Comparison of ENCODE assay signal across 5 cellular contexts in the genomic region with DNA sequence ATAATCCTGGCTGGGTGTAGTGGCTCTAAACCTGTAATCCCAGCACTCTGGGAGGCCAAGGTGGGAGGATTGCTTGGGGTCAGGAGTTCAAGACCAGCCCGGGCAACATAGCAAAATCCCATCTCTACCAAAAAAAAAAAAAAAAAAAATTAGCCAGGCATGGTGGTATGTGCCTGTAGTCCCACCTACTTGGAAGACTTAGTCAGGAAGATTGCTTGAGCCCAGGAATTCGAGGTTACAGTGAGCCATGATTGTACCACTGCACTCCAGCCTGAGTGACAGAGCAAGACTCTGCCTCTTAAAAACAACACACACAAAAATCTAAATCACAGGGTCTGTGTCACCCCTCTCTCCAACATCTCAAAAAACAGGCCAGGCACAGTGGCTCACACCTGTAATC.
DNase-seq lines count a peak whose midpoint lies in the region; ATAC-seq, FAIRE-seq and TF ChIP-seq lines count a peak whose summit lies in the region.
"Not testable (repeated sequence)": the region's sequence is repeated elsewhere in the genome, so short reads cannot be mapped to it uniquely, and the experiment has no call there.

No MANE protein-coding gene starts in this region.

- not testable (repeated sequence) for H3K4ac ChIP-seq in mesenchymal stem cell (ENCODE audit: low read depth in 1 of 2, low read length in 2 of 2)

- H2AFZ ChIP-seq in GM23248; astrocyte (ENCODE audit: low read depth, low read length); mesenchymal stem cell (ENCODE audit: low read depth, low read length): not testable (repeated sequence)

- not testable (repeated sequence) for H4K91ac ChIP-seq in mesenchymal stem cell (ENCODE audit: low read length)

- H3K27ac Mint-ChIP-seq in astrocyte (ENCODE audit: unreplicated experiment): peak overlapping the region; percentile 80

- not testable (repeated sequence) for TF ChIP-seq CTCF in astrocyte (IDR thresholded peaks at IDR 0.05; ENCODE audit: insufficient read depth, low read depth, low read length); heart right ventricle (IDR thresholded peaks at IDR 0.05)

- 18 to 23% methylated on average over 2 of the region's 2 CpGs for WGBS in GM23248 (ENCODE audit: low coverage in 1 of 2, low lambda C conversion rate in 2 of 2, missing lambda C conversion rate in 2 of 2), 2 experiments
- 68 to 71% methylated on average over 2 of the region's 2 CpGs for WGBS in heart right ventricle, 2 donors
- 39% methylated on average over 1 of the region's 2 CpGs for WGBS in mesenchymal stem cell

- H3K79me1 ChIP-seq in mesenchymal stem cell (replicated peaks; ENCODE audit: low read length, poor library complexity, severe bottlenecking): peaks cover 13% of the 10 kb centered on the region

- H3K27ac ChIP-seq in GM23248: peak overlapping the region; percentile 98
- H3K27ac ChIP-seq in astrocyte (ENCODE audit: low read depth, low read length): peak overlapping the region; percentile 62
- peak overlapping the region in 6 of 10 donors; percentile 35 to 92 (median 84) for H3K27ac ChIP-seq in heart right ventricle
- not testable (repeated sequence) for H3K27ac ChIP-seq in mesenchymal stem cell (ENCODE audit: low read length, poor library complexity, severe bottlenecking)

- in situ Hi-C loops in GM23248 (cut with MboI): not testable (repeated sequence)

- H3K23ac ChIP-seq in mesenchymal stem cell (ENCODE audit: low read length in 2 of 2): not testable (repeated sequence)

- not testable (repeated sequence) for H4K8ac ChIP-seq in mesenchymal stem cell (ENCODE audit: low read length)

- H3K36me3 ChIP-seq in GM23248 (ENCODE audit: low read depth); astrocyte (ENCODE audit: insufficient read depth, low read length); heart right ventricle; mesenchymal stem cell (ENCODE audit: control insufficient read depth in 1 of 2, insufficient read depth in 2 of 2, low read depth in 1 of 2, low read length in 2 of 2): not testable (repeated sequence)

- not testable (repeated sequence) for H3K18ac ChIP-seq in mesenchymal stem cell (ENCODE audit: low read depth in 1 of 2, low read length in 2 of 2)

- not testable (repeated sequence) for H3K4me2 ChIP-seq in GM23248 (ENCODE audit: unreplicated experiment); astrocyte (ENCODE audit: low read length); mesenchymal stem cell (ENCODE audit: low read length, poor library complexity, severe bottlenecking)

- not testable (repeated sequence) for FAIRE-seq in astrocyte (lab: Jason Lieb, UNC)

- H3K14ac ChIP-seq in mesenchymal stem cell (ENCODE audit: low read length in 2 of 2): not testable (repeated sequence)

- H3K27me3 Mint-ChIP-seq in astrocyte (ENCODE audit: low read depth, unreplicated experiment): not testable (repeated sequence)

- ATAC-seq in heart right ventricle: not testable (repeated sequence)

- H3K36me3 Mint-ChIP-seq in astrocyte (ENCODE audit: low read depth, unreplicated experiment): not testable (repeated sequence)

- H3K27me3 ChIP-seq in GM23248 (replicated peaks; ENCODE audit: insufficient read depth); astrocyte (ENCODE audit: insufficient read depth, low read length); heart right ventricle; mesenchymal stem cell (ENCODE audit: control insufficient read depth in 1 of 2, insufficient read depth in 1 of 2, low read length in 2 of 2): not testable (repeated sequence)

- H3K9me2 ChIP-seq in GM23248 (ENCODE audit: insufficient read depth): not testable (repeated sequence)

- intact Hi-C loops in heart right ventricle (cut with DNase I): loop anchor here in 3 of 10 donors (10.0 kb wide), 4 partner anchors 73 to 283 kb away; no protein-coding TSS in a partner anchor

- not testable (repeated sequence) for H2BK5ac ChIP-seq in mesenchymal stem cell (ENCODE audit: low read depth, low read length, poor library complexity, severe bottlenecking)

- peak overlapping the region; percentile 74 for H3K9ac ChIP-seq in GM23248
- H3K9ac ChIP-seq in astrocyte (ENCODE audit: low read length); mesenchymal stem cell (ENCODE audit: low read length): not testable (repeated sequence)

- H3K79me2 ChIP-seq in GM23248 (ENCODE audit: insufficient read depth): peaks cover 53% of the 10 kb centered on the region
- not testable (repeated sequence) for H3K79me2 ChIP-seq in astrocyte (ENCODE audit: insufficient read depth, low read length)

- H3F3A ChIP-seq in GM23248 (ENCODE audit: insufficient read depth): peaks cover 89% of the 10 kb centered on the region

- H3K4me1 ChIP-seq in GM23248 (ENCODE audit: insufficient read depth) (peaks cover 91% of the 10 kb centered on the region), astrocyte (ENCODE audit: insufficient read depth, low read length) (peaks cover 33% of the 10 kb centered on the region), heart right ventricle (peaks cover 4 to 56% (median 20%) of the 10 kb centered on the region in 9 donors), mesenchymal stem cell (ENCODE audit: control insufficient read depth, insufficient read depth, low read depth, low read length) (peaks cover 15% of the 10 kb centered on the region)

- H2BK12ac ChIP-seq in mesenchymal stem cell (ENCODE audit: low read length in 2 of 2): not testable (repeated sequence)

- not testable (repeated sequence) for H4K20me1 ChIP-seq in GM23248 (ENCODE audit: insufficient read depth); astrocyte (ENCODE audit: insufficient read depth, low read length)

- H3K9me3 ChIP-seq in GM23248 (ENCODE audit: low read depth); astrocyte (ENCODE audit: insufficient read depth, low read depth, low read length); heart right ventricle; mesenchymal stem cell (ENCODE audit: control insufficient read depth, low read length): not testable (repeated sequence)

- DNase-seq in GM23248: peak; percentile 60
- DNase-seq in NCI-H226: peak; percentile 60
- DNase-seq in astrocyte (ENCODE audit: low read depth): peak; percentile 75
- DNase-seq in heart right ventricle, mesenchymal stem cell: not testable (repeated sequence)

- peak overlapping the region; percentile 64 for H2AK5ac ChIP-seq in mesenchymal stem cell (ENCODE audit: low read length, severe bottlenecking)

- H2BK15ac ChIP-seq in mesenchymal stem cell (ENCODE audit: low read depth, poor library complexity, severe bottlenecking): not testable (repeated sequence)

- H3K4me3 Mint-ChIP-seq in astrocyte (ENCODE audit: unreplicated experiment): not testable (repeated sequence)

- H3K4me3 ChIP-seq in GM23248; astrocyte (ENCODE audit: insufficient read depth, low read depth, low read length); heart right ventricle; mesenchymal stem cell (ENCODE audit: insufficient read depth in 1 of 2, low read depth in 1 of 2, low read length in 2 of 2): not testable (repeated sequence)

- not testable (repeated sequence) for H3K9me3 Mint-ChIP-seq in astrocyte (ENCODE audit: unreplicated experiment)

- peaks cover 66% of the 10 kb centered on the region for H3K4me1 Mint-ChIP-seq in astrocyte (ENCODE audit: low read depth, unreplicated experiment)

- not testable (repeated sequence) for H2BK120ac ChIP-seq in mesenchymal stem cell (ENCODE audit: low read depth, low read length)
